In genomic region chr7:134926396-134926795, GRCh38 we compare ENCODE assay signal across 26 cellular contexts. TPM values are rescaled to one million over a fixed set of nuclear protein-coding genes. Genes with fewer than 3 reads are reported as not detected.
A peak's percentile ranks its signal among the peaks of the same experiment; 100 is the strongest.
DNase-seq lines count a peak whose midpoint lies in the region; ATAC-seq and TF ChIP-seq lines count a peak whose summit lies in the region.
"Had no signal": no experiment of that assay in that cellular context is flagged by ENCODE, and none has a peak within 500 bp of the region (broad histone marks: within the 10 kb centered on the region; RNA-seq: fewer than 3 reads in every experiment).

No MANE protein-coding gene starts in this region.

- intact Hi-C loops in esophagus muscularis mucosa (cut with DNase I), result no loop called here
- intact Hi-C loops in sigmoid colon (cut with DNase I), result no loop called here

- H3K4me1 Mint-ChIP-seq in T-helper 17 cell, result no peaks in the 10 kb centered on the region

- H3K4me3 ChIP-seq in BJ (ENCODE audit: low read depth, low read length), result no peak overlapping the region
- no peak overlapping the region for H3K4me3 ChIP-seq in esophagus muscularis mucosa
- no peak overlapping the region for H3K4me3 ChIP-seq in sigmoid colon
- H3K4me3 ChIP-seq in mesenchymal stem cell (ENCODE audit: insufficient read depth in 1 of 2, low read depth in 1 of 2, low read length in 2 of 2), result no peak overlapping the region
- H3K4me3 ChIP-seq: BLaER1, GM23338, HAP-1 had no signal

- H3K27me3 ChIP-seq in BJ (ENCODE audit: control insufficient read depth, insufficient read depth, low read length) (no peaks in the 10 kb centered on the region), esophagus muscularis mucosa (no peaks in the 10 kb centered on the region), sigmoid colon (no peaks in the 10 kb centered on the region), mesenchymal stem cell (ENCODE audit: control insufficient read depth in 1 of 2, insufficient read depth in 1 of 2, low read length in 2 of 2) (no peaks in the 10 kb centered on the region)
- H3K27me3 ChIP-seq: BLaER1 had no signal

- H2AFZ ChIP-seq in mesenchymal stem cell (ENCODE audit: low read depth, low read length), result no peak overlapping the region
- H2AFZ ChIP-seq: GM23338 had no signal

- H2BK120ac ChIP-seq in mesenchymal stem cell (ENCODE audit: low read depth, low read length), result no peak overlapping the region

- H3K4me2 ChIP-seq in mesenchymal stem cell (ENCODE audit: low read length, poor library complexity, severe bottlenecking), result no peak overlapping the region
- H3K4me2 ChIP-seq: BLaER1, GM23338 had no signal

- no peaks in the 10 kb centered on the region for H3K27me3 Mint-ChIP-seq in T-helper 17 cell
- H3K27me3 Mint-ChIP-seq: CD4-positive, alpha-beta T cell had no signal

- no peak overlapping the region for H3K14ac ChIP-seq in mesenchymal stem cell (ENCODE audit: low read length in 2 of 2)

- H3K79me1 ChIP-seq in mesenchymal stem cell (replicated peaks; ENCODE audit: low read length, poor library complexity, severe bottlenecking), result peaks cover 16% of the 10 kb centered on the region

- H3K4me3 Mint-ChIP-seq in T-helper 17 cell, result no peak overlapping the region
- H3K4me3 Mint-ChIP-seq: CD4-positive, alpha-beta T cell; GM23338 had no signal

- TF ChIP-seq CTCF in BJ (IDR thresholded peaks at IDR 0.05; ENCODE audit: insufficient read depth, low read depth, low read length) (no peak), esophagus muscularis mucosa (IDR thresholded peaks at IDR 0.05) (no peak), sigmoid colon (IDR thresholded peaks at IDR 0.05) (no peak)

- H3K4me1 ChIP-seq in esophagus muscularis mucosa (peaks cover 29 to 71% (median 68%) of the 10 kb centered on the region in 4 donors), sigmoid colon (peaks cover 0 to 62% (median 49%) of the 10 kb centered on the region in 4 donors), mesenchymal stem cell (ENCODE audit: control insufficient read depth, insufficient read depth, low read depth, low read length) (peaks cover 2% of the 10 kb centered on the region)
- H3K4me1 ChIP-seq: HAP-1 had no signal

- H3K36me3 ChIP-seq in BJ (ENCODE audit: control insufficient read depth, insufficient read depth, low read length), result peaks cover 6% of the 10 kb centered on the region
- peaks cover 0 to 29% (median 15%) of the 10 kb centered on the region in 4 donors for H3K36me3 ChIP-seq in esophagus muscularis mucosa
- H3K36me3 ChIP-seq in sigmoid colon, result peaks cover 0 to 22% (median 5%) of the 10 kb centered on the region in 4 donors
- H3K36me3 ChIP-seq in mesenchymal stem cell (ENCODE audit: control insufficient read depth in 1 of 2, insufficient read depth in 2 of 2, low read depth in 1 of 2, low read length in 2 of 2), result peaks cover 7 to 63% of the 10 kb centered on the region in 2 experiments

- WGBS in esophagus muscularis mucosa, result 91% methylated on average over 1 of the region's 1 CpG
- 91% methylated on average over 1 of the region's 1 CpG for WGBS in sigmoid colon, 2 donors
- whole genome bisulfite sequencing in mesenchymal stem cell, result no CpG with 5 or more reads among the region's 1 CpG

- DNase-seq in BJ (ENCODE audit: low read depth) (peak; percentile 34), HCEC 1CT (peak; percentile 52), esophagus muscularis mucosa (ENCODE audit: extremely low spot score) (no peak), sigmoid colon (no peak), NCI-H526 (lab: John Stamatoyannopoulos, UW) (no peak), T-helper 17 cell (no peak), mesenchymal stem cell (no peak)
- no peak for DNase-seq in stimulated activated CD4-positive, alpha-beta T cell treated with anti-CD3 and anti-CD28 coated beads, Interleukin-4, amount 100 ng/mL, for 24 hours
- DNase-seq: CD4-positive, alpha-beta T cell; COR-L47; DMS79; KBM-7; MM.1S; NCI-H1048; NCI-H1417 treated with DMSO at 0.1 percent for 48 hours; NCI-H1930; NCI-H2227 treated with DMSO at 0.1 percent for 48 hours; NCI-H510A treated with DMSO at 0.1 percent for 48 hours; NCI-H774; NK-92 treated with Interleukin-12 subunit alpha and Interleukin-12 subunit beta, amount 100 ng/mL, for 24 hours had no signal

- H3K9me3 ChIP-seq in esophagus muscularis mucosa (no peaks in the 10 kb centered on the region), sigmoid colon (no peaks in the 10 kb centered on the region), T-helper 17 cell (ENCODE audit: control insufficient read depth, low read length, poor library complexity, severe bottlenecking) (no peaks in the 10 kb centered on the region), mesenchymal stem cell (ENCODE audit: control insufficient read depth, low read length) (no peaks in the 10 kb centered on the region)
- H3K9me3 ChIP-seq: HAP-1 had no signal

- no peak overlapping the region for H2AK5ac ChIP-seq in mesenchymal stem cell (ENCODE audit: low read length, severe bottlenecking)

- no peak overlapping the region for H3K23ac ChIP-seq in mesenchymal stem cell (ENCODE audit: low read length in 2 of 2)

- CTCF ChIA-PET in BJ (lab: Yijun Ruan, JAX), result no interaction called here

- H3K4ac ChIP-seq in mesenchymal stem cell (ENCODE audit: low read depth in 1 of 2, low read length in 2 of 2), result no peak overlapping the region

- TF ChIP-seq EP300 in esophagus muscularis mucosa (IDR thresholded peaks at IDR 0.05) (no peak), sigmoid colon (IDR thresholded peaks at IDR 0.05) (no peak)

- POLR2A ChIA-PET in BJ (lab: Charles Lee), result no interaction called here

- H2BK12ac ChIP-seq in mesenchymal stem cell (ENCODE audit: low read length in 2 of 2), result no peak overlapping the region

- H3K9ac ChIP-seq in mesenchymal stem cell (ENCODE audit: low read length), result no peak overlapping the region
- H3K9ac ChIP-seq: BLaER1 had no signal

- TF ChIP-seq POLR2A in esophagus muscularis mucosa (IDR thresholded peaks at IDR 0.05; ENCODE audit: low read depth) (no peak), sigmoid colon (IDR thresholded peaks at IDR 0.05) (no peak)

- no peak overlapping the region for H2BK15ac ChIP-seq in mesenchymal stem cell (ENCODE audit: low read depth, poor library complexity, severe bottlenecking)

- H3K27ac ChIP-seq in esophagus muscularis mucosa (replicated peaks in 1 of 4), result peak overlapping the region; percentile 16 to 89 (median 59)
- peak overlapping the region in 3 of 4 donors; percentile 80 to 88 (median 81) for H3K27ac ChIP-seq in sigmoid colon
- H3K27ac ChIP-seq in mesenchymal stem cell (ENCODE audit: low read length, poor library complexity, severe bottlenecking), result no peak overlapping the region
- H3K27ac ChIP-seq: BLaER1, HL-60 had no signal

- no peak overlapping the region for H4K8ac ChIP-seq in mesenchymal stem cell (ENCODE audit: low read length)

- no peak overlapping the region for H4K91ac ChIP-seq in mesenchymal stem cell (ENCODE audit: low read length)

- H3K36me3 Mint-ChIP-seq in T-helper 17 cell (ENCODE audit: low read depth), result no peaks in the 10 kb centered on the region

- no peak overlapping the region for H3K27ac Mint-ChIP-seq in T-helper 17 cell
- H3K27ac Mint-ChIP-seq: CD4-positive, alpha-beta T cell; GM23338 had no signal

- no peak for ATAC-seq in T-helper 17 cell
- ATAC-seq: GM23338, HepG2, Panc1 had no signal

- H3K18ac ChIP-seq in mesenchymal stem cell (ENCODE audit: low read depth in 1 of 2, low read length in 2 of 2), result no peak overlapping the region

- no peak overlapping the region for H2BK5ac ChIP-seq in mesenchymal stem cell (ENCODE audit: low read depth, low read length, poor library complexity, severe bottlenecking)

RNA-seq across cellular contexts. Expression of gene AGBL3, which starts 59.9 kb away (rescaled TPM):
- polyA plus RNA-seq in BJ (2011; rRNA removed) (0.32 and 0.80 TPM in 2 replicates), sigmoid colon (under 1 TPM; 0.23 to 0.93 (median 0.60) TPM)
- polyA minus RNA-seq in BJ (2011; rRNA and poly(A)+ RNA removed), result 0.21 and 0.47 TPM in 2 replicates
- total RNA-seq in esophagus muscularis mucosa (1 to 10 TPM in 3 of 4 donors, under 1 TPM in 1; 0.66 to 3.3 (median 1.7) TPM), sigmoid colon (1 to 10 TPM in 3 of 4 donors, under 1 TPM in 1; 0.95 to 3.1 (median 1.1) TPM), T-helper 17 cell (1 to 10 TPM; 2.1 to 2.4 TPM)
- 0.51 TPM for polyA plus RNA-seq in mesenchymal stem cell (2013, experiment 1 of 2)
- polyA plus RNA-seq in mesenchymal stem cell (2013, experiment 2 of 2), result 0.41 TPM

Comparison
In these comparisons a context has a peak if more than half of its experiments do, and no peak if none do; other contexts are left out.
1. DNase-seq: peak in BJ (single experiment) and HCEC 1CT (single experiment); none in esophagus muscularis mucosa (single experiment), sigmoid colon (single experiment), stimulated activated CD4-positive, alpha-beta T cell treated with anti-CD3 and anti-CD28 coated beads, Interleukin-4, amount 100 ng/mL, for 24 hours (single experiment), NCI-H526 (0 of 2), T-helper 17 cell (0 of 3) and mesenchymal stem cell (single experiment).